In the genomic region with DNA sequence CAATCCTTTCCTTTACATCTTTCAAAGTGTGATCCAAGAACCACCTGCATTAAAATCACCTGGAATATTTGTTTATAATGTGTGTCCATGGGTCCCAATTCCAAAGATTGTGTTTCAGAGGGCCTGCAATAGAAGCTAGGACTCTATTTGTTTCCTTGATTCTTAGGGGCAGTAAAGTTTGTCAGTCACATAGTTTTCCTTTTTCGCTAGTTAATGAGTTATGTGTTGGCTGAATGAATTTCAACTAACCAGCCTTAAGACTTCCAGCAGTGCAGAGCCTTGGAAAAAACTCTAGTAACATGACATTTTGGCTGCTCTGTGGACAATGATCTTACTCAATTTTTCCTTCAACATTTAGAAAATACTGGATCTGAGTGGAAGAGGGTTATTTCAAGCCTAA, we compare ENCODE assay signal across 15 cellular contexts. TPM values are rescaled to one million over a fixed set of nuclear protein-coding genes. Genes with fewer than 3 reads are reported as not detected.
DNase-seq lines count a peak whose midpoint lies in the region; ATAC-seq and TF ChIP-seq lines count a peak whose summit lies in the region.
"Had no signal": no experiment of that assay in that cellular context is flagged by ENCODE, and none has a peak within 500 bp of the region (broad histone marks: within the 10 kb centered on the region; RNA-seq: fewer than 3 reads in every experiment).

No MANE protein-coding gene starts in this region.

- TF ChIP-seq CTCF in neural progenitor cell (IDR thresholded peaks at IDR 0.05) = no peak

- no peaks in the 10 kb centered on the region for H3K27me3 ChIP-seq in neural progenitor cell

- H3K36me3 Mint-ChIP-seq in T-helper 17 cell (ENCODE audit: low read depth) (peaks cover 3% of the 10 kb centered on the region), neural progenitor cell (peaks cover 12% of the 10 kb centered on the region)
- H3K36me3 Mint-ChIP-seq in T-helper 2 cell treated with Interferon-gamma antibody and Interleukin-4, amounts not matched to agents 5 μg/mL and 100 μg/mL, for 36 hours (ENCODE audit: low read depth) = peaks cover 36% of the 10 kb centered on the region

- H3K9me3 ChIP-seq in T-helper 17 cell (ENCODE audit: control insufficient read depth, low read length, poor library complexity, severe bottlenecking) (no peaks in the 10 kb centered on the region), neural progenitor cell (ENCODE audit: low read depth) (no peaks in the 10 kb centered on the region)

- H3K4me1 Mint-ChIP-seq in T-helper 17 cell (peaks cover 5% of the 10 kb centered on the region), neural progenitor cell (no peaks in the 10 kb centered on the region)
- H3K4me1 Mint-ChIP-seq in T-helper 2 cell treated with Interferon-gamma antibody and Interleukin-4, amounts not matched to agents 5 μg/mL and 100 μg/mL, for 36 hours (ENCODE audit: low read depth) = peaks cover 11% of the 10 kb centered on the region
- H3K4me1 Mint-ChIP-seq: CD14-positive monocyte had no signal

- H3K9me3 Mint-ChIP-seq in neural progenitor cell = no peaks in the 10 kb centered on the region
- no peaks in the 10 kb centered on the region for H3K9me3 Mint-ChIP-seq in T-helper 2 cell treated with Interferon-gamma antibody and Interleukin-4, amounts not matched to agents 5 μg/mL and 100 μg/mL, for 36 hours
- H3K9me3 Mint-ChIP-seq: CD14-positive monocyte had no signal

- H3K4me3 ChIP-seq in neural progenitor cell = no peak overlapping the region
- H3K4me3 ChIP-seq: K562 had no signal

- H3K4me3 Mint-ChIP-seq in T-helper 17 cell = peak overlapping the region; percentile 50
- no peak overlapping the region for H3K4me3 Mint-ChIP-seq in neural progenitor cell
- H3K4me3 Mint-ChIP-seq in T-helper 2 cell treated with Interferon-gamma antibody and Interleukin-4, amounts not matched to agents 5 μg/mL and 100 μg/mL, for 36 hours = no peak overlapping the region
- H3K4me3 Mint-ChIP-seq: CD14-positive monocyte had no signal

- H3K27me3 Mint-ChIP-seq in T-helper 17 cell = no peaks in the 10 kb centered on the region
- H3K27me3 Mint-ChIP-seq in neural progenitor cell (ENCODE audit: insufficient read depth, low read depth) = peaks cover 3% of the 10 kb centered on the region
- no peaks in the 10 kb centered on the region for H3K27me3 Mint-ChIP-seq in T-helper 2 cell treated with Interferon-gamma antibody and Interleukin-4, amounts not matched to agents 5 μg/mL and 100 μg/mL, for 36 hours (ENCODE audit: low read depth)

- no peak overlapping the region for H3K4me2 ChIP-seq in neural progenitor cell

- peak overlapping the region; percentile 34 for H3K27ac ChIP-seq in neural progenitor cell

- peaks cover 10% of the 10 kb centered on the region for H3K36me3 ChIP-seq in neural progenitor cell

- H3F3A ChIP-seq in neural progenitor cell (ENCODE audit: low read depth) = peaks cover 11% of the 10 kb centered on the region

- H3K79me2 ChIP-seq in neural progenitor cell (ENCODE audit: low read depth) = no peaks in the 10 kb centered on the region

- H4K20me1 ChIP-seq in neural progenitor cell (ENCODE audit: low read depth) = no peaks in the 10 kb centered on the region

- no peak overlapping the region for H2AFZ ChIP-seq in neural progenitor cell (replicated peaks)

- peak; percentile 7 to 21 for DNase-seq in NCI-H526 (lab: John Stamatoyannopoulos, UW)
- no peak for DNase-seq in NCI-H526 treated with DMSO at 0.1 percent for 48 hours (lab: John Stamatoyannopoulos, UW)
- no peak for DNase-seq in T-helper 17 cell
- peak; percentile 48 for DNase-seq in kidney tubule cell (ENCODE audit: low spot score)
- no peak for DNase-seq in neural progenitor cell (ENCODE audit: low spot score)
- no peak for DNase-seq in T-helper 2 cell treated with Interferon-gamma antibody and Interleukin-4, amounts not matched to agents 5 μg/mL and 100 μg/mL, for 36 hours (ENCODE audit: low spot score)
- DNase-seq in effector CD8-positive, alpha-beta T cell (lab: John Stamatoyannopoulos, UW) = no peak
- no peak for DNase-seq in NCI-H1105 (lab: John Stamatoyannopoulos, UW)
- DNase-seq: DMS79 treated with DMSO at 0.1 percent for 48 hours, NCI-H1092 treated with DMSO at 0.1 percent for 48 hours, NCI-H774 had no signal

- H3K9ac ChIP-seq in neural progenitor cell = no peak overlapping the region

- H3K4me1 ChIP-seq in neural progenitor cell = no peaks in the 10 kb centered on the region

- H3K27ac Mint-ChIP-seq in T-helper 17 cell (peak overlapping the region; percentile 43), neural progenitor cell (no peak overlapping the region)
- H3K27ac Mint-ChIP-seq in T-helper 2 cell treated with Interferon-gamma antibody and Interleukin-4, amounts not matched to agents 5 μg/mL and 100 μg/mL, for 36 hours = no peak overlapping the region

- no peak for ATAC-seq in T-helper 17 cell
- ATAC-seq: K562 had no signal

RNA-seq across cellular contexts. Expression of gene FAM217A, which starts 11.3 kb away (rescaled TPM):
- total RNA-seq in T-helper 17 cell (not detected), neural progenitor cell (ENCODE audit: low replicate concordance) (not detected in 2 replicates)
- total RNA-seq: K562, NCI-H460, RPMI7951 had no signal

Comparison
In these comparisons a context has a peak if more than half of its experiments do, and no peak if none do; other contexts are left out.
1. DNase-seq: peak in NCI-H526 (2 of 2) and kidney tubule cell (single experiment); none in NCI-H526 treated with DMSO at 0.1 percent for 48 hours (single experiment), T-helper 17 cell (0 of 3), neural progenitor cell (single experiment), T-helper 2 cell treated with Interferon-gamma antibody and Interleukin-4, amounts not matched to agents 5 μg/mL and 100 μg/mL, for 36 hours (single experiment), effector CD8-positive, alpha-beta T cell (single experiment) and NCI-H1105 (single experiment).